8 cellular contexts compared by ENCODE assay signal in the genomic region with DNA sequence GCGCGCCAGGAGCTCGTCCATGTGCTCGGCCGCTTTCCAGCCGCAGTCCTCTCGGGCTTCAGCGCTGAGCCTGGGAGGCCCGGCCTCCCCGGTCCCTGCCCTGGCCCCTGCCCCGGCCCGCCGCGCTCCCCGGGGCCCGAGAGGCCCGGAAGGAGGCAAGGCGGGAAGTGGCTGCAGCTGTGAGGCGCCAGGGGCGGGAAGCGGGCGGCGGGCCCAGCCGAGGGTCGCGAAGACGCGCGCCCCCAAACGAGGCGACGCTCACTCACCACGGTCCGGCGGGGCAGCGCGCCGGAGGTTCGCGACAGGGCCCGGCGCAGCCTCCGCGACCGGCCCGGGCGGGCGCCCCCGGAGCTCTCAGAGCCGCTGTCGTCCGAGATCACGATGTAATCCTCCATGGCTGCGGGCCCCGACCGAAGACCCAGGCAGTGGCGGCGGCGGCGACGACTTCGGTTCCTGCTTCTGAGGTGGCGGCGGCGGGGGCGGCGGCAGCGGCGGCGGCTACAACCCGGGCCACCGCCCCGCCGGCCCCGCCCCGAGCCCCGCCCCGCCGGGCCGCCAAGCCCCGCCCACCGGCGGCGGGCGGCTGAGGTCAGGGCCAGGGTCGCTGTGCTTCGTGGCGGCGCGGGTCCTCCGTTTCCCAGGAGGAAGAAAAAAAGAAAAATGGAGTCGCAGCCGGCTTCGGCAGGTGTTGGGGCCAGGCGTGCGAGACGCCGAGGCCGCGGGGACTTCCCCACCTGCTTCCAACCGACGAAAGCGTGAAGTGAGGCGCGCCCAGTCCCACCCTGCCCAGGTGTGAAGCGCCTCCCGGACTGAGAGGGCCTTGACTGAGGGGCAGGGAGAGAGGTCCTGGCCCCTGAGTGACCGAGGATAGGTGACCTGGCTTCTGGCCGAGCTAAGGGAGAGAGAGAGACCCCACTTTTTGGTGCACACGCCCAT.
DNase-seq lines count a peak whose midpoint lies in the region; ATAC-seq and TF ChIP-seq lines count a peak whose summit lies in the region.
"Not testable (repeated sequence)": the region's sequence is repeated elsewhere in the genome, so short reads cannot be mapped to it uniquely, and the experiment has no call there.

No MANE protein-coding gene starts in this region.

- not testable (repeated sequence) for TF ChIP-seq CTCF in neural crest cell (conservative IDR thresholded peaks at IDR 0.05)

- not testable (repeated sequence) for H3K36me3 ChIP-seq in BLaER1 treated with 17β-estradiol and CSF1 and Interleukin-3, amounts not matched to agents 10 nM and 100 nM

- not testable (repeated sequence) for H4K20me1 ChIP-seq in BLaER1 treated with 17β-estradiol and CSF1 and Interleukin-3, amounts not matched to agents 10 nM and 100 nM

- peak overlapping the region in 4 of 11 experiments; percentile 29 to 44 (median 36); a peak in 3 of 22 replicates for H3K4me2 ChIP-seq in BLaER1 treated with 17β-estradiol and CSF1 and Interleukin-3, amounts not matched to agents 10 nM and 100 nM

- POLR2A ChIA-PET in T-cell (lab: Charles Lee): not testable (repeated sequence)

- H3K27ac Mint-ChIP-seq in T-cell: peak overlapping the region in 1 of 2 donors; percentile 61
- H3K27ac Mint-ChIP-seq in activated naive CD4-positive, alpha-beta T cell treated with anti-CD3 and anti-CD28 coated beads for 36 hours; neural crest cell (ENCODE audit: unreplicated experiment): not testable (repeated sequence)

- H3K36me3 Mint-ChIP-seq in T-cell; activated naive CD4-positive, alpha-beta T cell treated with anti-CD3 and anti-CD28 coated beads for 36 hours (ENCODE audit: low read depth); neural crest cell (ENCODE audit: low read depth): not testable (repeated sequence)

- peak overlapping the region; percentile 63 to 79 (median 74); a peak in 20 of 22 replicates for H3K9ac ChIP-seq in BLaER1 treated with 17β-estradiol and CSF1 and Interleukin-3, amounts not matched to agents 10 nM and 100 nM

- not testable (repeated sequence) for H3K4me1 ChIP-seq in BLaER1 treated with 17β-estradiol and CSF1 and Interleukin-3, amounts not matched to agents 10 nM and 100 nM

- intact Hi-C loops in activated naive CD4-positive, alpha-beta T cell treated with anti-CD3 and anti-CD28 coated beads for 36 hours (cut with micrococcal nuclease): not testable (repeated sequence)

- H3K4me1 Mint-ChIP-seq in T-cell: peaks cover 13 to 19% (median 17%) of the 10 kb centered on the region in 3 donors
- peaks cover 11% of the 10 kb centered on the region for H3K4me1 Mint-ChIP-seq in activated naive CD4-positive, alpha-beta T cell treated with anti-CD3 and anti-CD28 coated beads for 36 hours (ENCODE audit: low read depth)
- not testable (repeated sequence) for H3K4me1 Mint-ChIP-seq in neural crest cell

- ATAC-seq in GM19463 (IDR thresholded peaks at IDR 0.05; ENCODE audit: unreplicated experiment): peak; percentile 78
- ATAC-seq in HG03159 (IDR thresholded peaks at IDR 0.05; ENCODE audit: unreplicated experiment): peak; percentile 64
- peak; percentile 81 to 88 (median 84) for ATAC-seq in T-cell (replicated peaks in 1 of 4)

- DNase-seq in T-cell (peak; percentile 29 to 78 (median 60)), globus pallidus (ENCODE audit: low spot score) (peak; percentile 11), neural crest cell (ENCODE audit: low read depth, low spot score) (peak; percentile 61)
- DNase-seq in activated naive CD4-positive, alpha-beta T cell treated with anti-CD3 and anti-CD28 coated beads for 36 hours: peak; percentile 73
- DNase-seq in stimulated activated CD8-positive, alpha-beta memory T cell treated with anti-CD3 and anti-CD28 coated beads, Interleukin-2, amount 100 ng/mL, for 1 hour (ENCODE audit: low read depth in 2 of 2): peak; percentile 57 to 63

- not testable (repeated sequence) for H3K27me3 Mint-ChIP-seq in T-cell; activated naive CD4-positive, alpha-beta T cell treated with anti-CD3 and anti-CD28 coated beads for 36 hours (ENCODE audit: low read depth); neural crest cell (ENCODE audit: low read depth)

- H3K9me3 Mint-ChIP-seq in T-cell; activated naive CD4-positive, alpha-beta T cell treated with anti-CD3 and anti-CD28 coated beads for 36 hours; neural crest cell: not testable (repeated sequence)

- H3K27me3 ChIP-seq in BLaER1 treated with 17β-estradiol and CSF1 and Interleukin-3, amounts not matched to agents 10 nM and 100 nM: not testable (repeated sequence)

- peak overlapping the region in 1 of 3 donors; percentile 70 for H3K4me3 Mint-ChIP-seq in T-cell
- peak overlapping the region; percentile 18 for H3K4me3 Mint-ChIP-seq in activated naive CD4-positive, alpha-beta T cell treated with anti-CD3 and anti-CD28 coated beads for 36 hours
- not testable (repeated sequence) for H3K4me3 Mint-ChIP-seq in neural crest cell

- CTCF ChIA-PET in T-cell (lab: Charles Lee); activated naive CD4-positive, alpha-beta T cell treated with anti-CD3 and anti-CD28 coated beads for 36 hours (lab: Charles Lee): not testable (repeated sequence)

- peak overlapping the region; percentile 47 to 70 (median 60) for H3K4me3 ChIP-seq in BLaER1 treated with 17β-estradiol and CSF1 and Interleukin-3, amounts not matched to agents 10 nM and 100 nM

- H3K27ac ChIP-seq in BLaER1 treated with 17β-estradiol and CSF1 and Interleukin-3, amounts not matched to agents 10 nM and 100 nM: peak overlapping the region in 9 of 11 experiments; percentile 48 to 75 (median 70); a peak in 18 of 22 replicates

- not testable (repeated sequence) for H3K9me3 ChIP-seq in BLaER1 treated with 17β-estradiol and CSF1 and Interleukin-3, amounts not matched to agents 10 nM and 100 nM (replicated peaks in 1 of 11)

Comparison
In these comparisons a context has a peak if more than half of its experiments do, and no peak if none do; other contexts are left out.
1. Peak in every context shown above with its lines: DNase-seq, ATAC-seq, H3K4me3 ChIP-seq and H3K27ac ChIP-seq.
2. DNase-seq: peak in every context shown above with its lines; median percentile 73 in activated naive CD4-positive, alpha-beta T cell treated with anti-CD3 and anti-CD28 coated beads for 36 hours; 61 in neural crest cell; 60 in T-cell; 60 in stimulated activated CD8-positive, alpha-beta memory T cell treated with anti-CD3 and anti-CD28 coated beads, Interleukin-2, amount 100 ng/mL, for 1 hour; 11 in globus pallidus.